Comparison of ENCODE assay signal across 12 cellular contexts in genomic region chr14:32826404-32827082, GRCh38.
DNase-seq lines count a peak whose midpoint lies in the region; ATAC-seq lines count a peak whose summit lies in the region.
"Had no signal": no experiment of that assay in that cellular context is flagged by ENCODE, and none has a peak within 500 bp of the region (broad histone marks: within the 10 kb centered on the region; RNA-seq: fewer than 3 reads in every experiment).

No MANE protein-coding gene starts in this region.

- intact Hi-C loops in Right ventricle myocardium inferior (cut with DNase I): loop anchor here (10.0 kb wide), 1 partner anchor 102 kb away; no protein-coding TSS in a partner anchor
- intact Hi-C loops in cardiac septum (cut with DNase I): loop anchor here (2.0 to 5.0 kb wide), 2 partner anchors 114 to 250 kb away; no protein-coding TSS in a partner anchor
- intact Hi-C loops in aorta (cut with DNase I): loop anchor here (10.0 kb wide), 2 partner anchors 102 to 252 kb away; no protein-coding TSS in a partner anchor

- H3K27me3 ChIP-seq in aorta (ENCODE audit: control insufficient read depth in 1 of 2, insufficient read depth in 2 of 2, low read length in 1 of 2): no peaks in the 10 kb centered on the region

- 8 to 9% methylated on average over 9 of the region's 9 CpGs for WGBS in aorta, 2 donors

- DNase-seq in Right ventricle myocardium inferior (ENCODE audit: missing footprints): no peak
- DNase-seq in cardiac septum (ENCODE audit: low spot score): no peak
- DNase-seq in cerebellar cortex (ENCODE audit: low spot score): peak; percentile 12
- DNase-seq in iPS-NIHi11 (ENCODE audit: low spot score): peak; percentile 16
- no peak for DNase-seq in aorta
- DNase-seq: activated effector memory CD4-positive, alpha-beta T cell treated with Interleukin-2 at 50 U/mL for 16 hours; NCI-H446 treated with DMSO at 0.1 percent for 48 hours; T-helper 9 cell had no signal

- peak overlapping the region in 1 of 2 donors; percentile 18 for H3K4me3 ChIP-seq in aorta (ENCODE audit: low read length in 2 of 2)

- H3K36me3 ChIP-seq in aorta (ENCODE audit: control insufficient read depth in 1 of 2, insufficient read depth in 2 of 2, low read length in 1 of 2): peaks cover under 1 to 8% of the 10 kb centered on the region in 2 donors

- H3K9me3 ChIP-seq in aorta (ENCODE audit: control insufficient read depth, low read length): no peaks in the 10 kb centered on the region

- peak; percentile 68 for ATAC-seq in Right ventricle myocardium inferior
- peak; percentile 56 for ATAC-seq in aorta (ENCODE audit: low FRiP score)
- no peak for ATAC-seq in HG02623 (IDR thresholded peaks at IDR 0.05; ENCODE audit: unreplicated experiment)
- ATAC-seq in GM19455 (IDR thresholded peaks at IDR 0.05; ENCODE audit: unreplicated experiment): no peak
- no peak for ATAC-seq in GM21390 (IDR thresholded peaks at IDR 0.05; ENCODE audit: unreplicated experiment)

- H3K4me1 ChIP-seq in aorta (ENCODE audit: control insufficient read depth in 1 of 2, insufficient read depth in 2 of 2, low read length in 2 of 2): peaks cover 7% of the 10 kb centered on the region in 2 donors

- peak overlapping the region in 1 of 2 donors; percentile 44 for H3K27ac ChIP-seq in aorta (ENCODE audit: low read depth in 1 of 2, low read length in 2 of 2)
- H3K27ac ChIP-seq: C4-2B had no signal

Comparison
In these comparisons a context has a peak if more than half of its experiments do, and no peak if none do; other contexts are left out.
1. ATAC-seq: peak in Right ventricle myocardium inferior (single experiment) and aorta (single experiment); none in HG02623 (single experiment), GM19455 (single experiment) and GM21390 (single experiment).
2. DNase-seq: peak in cerebellar cortex (single experiment) and iPS-NIHi11 (single experiment); none in Right ventricle myocardium inferior (single experiment), cardiac septum (single experiment) and aorta (0 of 2).